Comparison of ENCODE assay signal across 33 cellular contexts in the genomic region with DNA sequence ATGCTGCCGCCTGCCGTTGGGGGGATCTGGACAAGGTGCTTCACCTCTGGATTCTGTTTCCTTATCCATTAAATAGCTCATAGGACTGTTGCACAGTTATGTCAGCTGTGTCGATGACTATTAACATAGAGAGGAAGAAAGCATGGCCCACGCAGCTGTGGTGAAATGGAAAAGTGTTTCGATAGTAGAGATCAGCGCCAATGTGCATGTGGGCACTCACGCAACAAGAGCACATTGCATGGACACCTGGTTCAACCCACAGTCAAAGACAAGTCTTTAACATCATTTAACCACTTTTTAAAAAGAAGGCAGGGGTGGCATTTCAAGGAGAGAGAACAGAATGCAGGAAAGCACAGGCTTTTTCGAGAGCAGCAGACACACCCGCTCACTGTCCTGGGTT.
"Had no signal": no experiment of that assay in that cellular context is flagged by ENCODE, and none has a peak within 500 bp of the region (broad histone marks: within the 10 kb centered on the region; RNA-seq: fewer than 3 reads in every experiment).

No MANE protein-coding gene starts in this region.

- ATAC-seq: activated CD4-positive, alpha-beta T cell treated with anti-CD3 and anti-CD28 coated beads for 36 hours; activated CD8-positive, alpha-beta memory T cell treated with anti-CD3 and anti-CD28 coated beads, Interleukin-2, amount 10 ng/mL, durations not matched to agents 7 days and 5 days; activated CD8-positive, alpha-beta T cell treated with anti-CD3 and anti-CD28 coated beads, Interleukin-2, amount 10 ng/mL, durations not matched to agents 7 days and 5 days; activated naive CD4-positive, alpha-beta T cell treated with anti-CD3 and anti-CD28 coated beads, Interleukin-2, amount 50 U/mL, for 72 hours; effector memory CD8-positive, alpha-beta T cell; gastroesophageal sphincter; heart right ventricle; T-helper 17 cell had no signal

- H3K27me3 Mint-ChIP-seq: activated CD4-positive, alpha-beta T cell treated with anti-CD3 and anti-CD28 coated beads, Interleukin-2, amount 10 ng/mL, durations not matched to agents 24 days and 14 days; activated CD8-positive, alpha-beta memory T cell treated with anti-CD3 and anti-CD28 coated beads, Interleukin-2, amount 10 ng/mL, durations not matched to agents 7 days and 5 days; activated naive CD4-positive, alpha-beta T cell treated with anti-CD3 and anti-CD28 coated beads, Interleukin-2, amount 10 ng/mL, durations not matched to agents 7 days and 5 days; activated naive CD8-positive, alpha-beta T cell treated with anti-CD3 and anti-CD28 coated beads, Interleukin-2, amount 10 ng/mL, durations not matched to agents 7 days and 5 days; central memory CD8-positive, alpha-beta T cell; dendritic cell treated with granulocyte-macrophage colony-stimulating factor and Interleukin-4, amounts not matched to agents 40 ng/mL and 50 ng/mL, for 4 days; effector memory CD8-positive, alpha-beta T cell; T-helper 17 cell had no signal

- H3K27ac Mint-ChIP-seq: activated CD4-positive, alpha-beta memory T cell treated with anti-CD3 and anti-CD28 coated beads for 36 hours; activated CD4-positive, alpha-beta T cell treated with anti-CD3 and anti-CD28 coated beads for 36 hours; activated CD4-positive, alpha-beta T cell treated with anti-CD3 and anti-CD28 coated beads, Interleukin-2, amount 10 ng/mL, durations not matched to agents 24 days and 14 days; activated CD8-positive, alpha-beta memory T cell treated with anti-CD3 and anti-CD28 coated beads, Interleukin-2, amount 10 ng/mL, durations not matched to agents 7 days and 5 days; activated CD8-positive, alpha-beta T cell treated with anti-CD3 and anti-CD28 coated beads, Interleukin-2, amount 10 ng/mL, durations not matched to agents 7 days and 5 days; activated naive CD4-positive, alpha-beta T cell treated with anti-CD3 and anti-CD28 coated beads, Interleukin-2, amount 10 ng/mL, durations not matched to agents 7 days and 5 days; activated naive CD4-positive, alpha-beta T cell treated with anti-CD3 and anti-CD28 coated beads, Interleukin-2, amount 50 U/mL, for 72 hours; activated naive CD8-positive, alpha-beta T cell treated with anti-CD3 and anti-CD28 coated beads, Interleukin-2, amount 10 ng/mL, durations not matched to agents 7 days and 5 days; dendritic cell treated with granulocyte-macrophage colony-stimulating factor and Interleukin-4, amounts not matched to agents 40 ng/mL and 50 ng/mL, for 4 days; effector memory CD8-positive, alpha-beta T cell; T-helper 17 cell; T-helper 2 cell treated with Interferon-gamma antibody and Interleukin-4, amounts not matched to agents 5 μg/mL and 100 μg/mL, for 36 hours had no signal

- H3K27ac ChIP-seq: brain microvascular endothelial cell, coronary artery, esophagus muscularis mucosa, gastroesophageal sphincter, heart right ventricle, WERI-Rb-1 had no signal

- H3K9me3 Mint-ChIP-seq: activated CD4-positive, alpha-beta memory T cell treated with anti-CD3 and anti-CD28 coated beads for 36 hours; activated CD4-positive, alpha-beta T cell treated with anti-CD3 and anti-CD28 coated beads, Interleukin-2, amount 10 ng/mL, durations not matched to agents 24 days and 14 days; activated naive CD8-positive, alpha-beta T cell treated with anti-CD3 and anti-CD28 coated beads, Interleukin-2, amount 10 ng/mL, durations not matched to agents 7 days and 5 days; dendritic cell treated with granulocyte-macrophage colony-stimulating factor and Interleukin-4, amounts not matched to agents 40 ng/mL and 50 ng/mL, for 4 days; T-helper 2 cell treated with Interferon-gamma antibody and Interleukin-4, amounts not matched to agents 5 μg/mL and 100 μg/mL, for 36 hours had no signal

- H3K36me3 ChIP-seq: brain microvascular endothelial cell, esophagus muscularis mucosa, gastroesophageal sphincter, heart right ventricle had no signal

- H3K27me3 ChIP-seq: brain microvascular endothelial cell, esophagus muscularis mucosa, gastroesophageal sphincter, heart right ventricle had no signal

- H3K4me3 ChIP-seq: coronary artery, esophagus muscularis mucosa, gastroesophageal sphincter, heart right ventricle had no signal

- H3K9me3 ChIP-seq: esophagus muscularis mucosa, gastroesophageal sphincter, heart right ventricle had no signal

- DNase-seq: activated CD4-positive, alpha-beta memory T cell treated with anti-CD3 and anti-CD28 coated beads for 36 hours; activated CD4-positive, alpha-beta T cell treated with anti-CD3 and anti-CD28 coated beads for 36 hours; activated CD4-positive, alpha-beta T cell treated with anti-CD3 and anti-CD28 coated beads, Interleukin-2, amount 10 ng/mL, durations not matched to agents 24 days and 14 days; activated CD4-positive, CD25-positive, alpha-beta regulatory T cell; activated CD4-positive, CD25-positive, alpha-beta regulatory T cell treated with anti-CD3 and anti-CD28 coated beads, Interleukin-2, amount 50 U/mL, for 72 hours; activated CD8-positive, alpha-beta memory T cell treated with anti-CD3 and anti-CD28 coated beads, Interleukin-2, amount 10 ng/mL, durations not matched to agents 7 days and 5 days; activated CD8-positive, alpha-beta memory T cell treated with anti-CD3 and anti-CD28 coated beads, Interleukin-2, amount 50 U/mL, for 4 hours; activated CD8-positive, alpha-beta T cell treated with anti-CD3 and anti-CD28 coated beads, Interleukin-2, amount 10 ng/mL, durations not matched to agents 7 days and 5 days; activated gamma-delta T cell; activated naive CD4-positive, alpha-beta T cell; activated naive CD4-positive, alpha-beta T cell treated with anti-CD3 and anti-CD28 coated beads, Interleukin-2, amount 10 ng/mL, durations not matched to agents 7 days and 5 days; activated naive CD8-positive, alpha-beta T cell treated with anti-CD3 and anti-CD28 coated beads, Interleukin-2, amount 10 ng/mL, durations not matched to agents 7 days and 5 days; activated T-cell treated with anti-CD3 and anti-CD28 coated beads, Interleukin-2, amount 50 U/mL, for 1 hour; activated T-cell treated with anti-CD3 and anti-CD28 coated beads, Interleukin-2, amount 50 U/mL, for 48 hours; brain microvascular endothelial cell; effector CD4-positive, alpha-beta T cell; effector memory CD8-positive, alpha-beta T cell; erythroblast; foreskin melanocyte; heart right ventricle; T-helper 1 cell; T-helper 17 cell; T1000; WERI-Rb-1 had no signal

- H3K4me1 Mint-ChIP-seq: activated CD4-positive, alpha-beta T cell treated with anti-CD3 and anti-CD28 coated beads for 36 hours; activated CD4-positive, alpha-beta T cell treated with anti-CD3 and anti-CD28 coated beads, Interleukin-2, amount 10 ng/mL, durations not matched to agents 24 days and 14 days; activated CD8-positive, alpha-beta memory T cell treated with anti-CD3 and anti-CD28 coated beads, Interleukin-2, amount 10 ng/mL, durations not matched to agents 7 days and 5 days; activated naive CD4-positive, alpha-beta T cell treated with anti-CD3 and anti-CD28 coated beads, Interleukin-2, amount 10 ng/mL, durations not matched to agents 7 days and 5 days; activated naive CD8-positive, alpha-beta T cell treated with anti-CD3 and anti-CD28 coated beads, Interleukin-2, amount 10 ng/mL, durations not matched to agents 7 days and 5 days; central memory CD8-positive, alpha-beta T cell; T-helper 17 cell had no signal

- H3K4me3 Mint-ChIP-seq: activated CD4-positive, alpha-beta memory T cell treated with anti-CD3 and anti-CD28 coated beads for 36 hours; activated CD4-positive, alpha-beta T cell treated with anti-CD3 and anti-CD28 coated beads for 36 hours; activated CD4-positive, alpha-beta T cell treated with anti-CD3 and anti-CD28 coated beads, Interleukin-2, amount 10 ng/mL, durations not matched to agents 24 days and 14 days; activated CD8-positive, alpha-beta memory T cell treated with anti-CD3 and anti-CD28 coated beads, Interleukin-2, amount 10 ng/mL, durations not matched to agents 7 days and 5 days; activated CD8-positive, alpha-beta T cell treated with anti-CD3 and anti-CD28 coated beads, Interleukin-2, amount 10 ng/mL, durations not matched to agents 7 days and 5 days; activated naive CD4-positive, alpha-beta T cell treated with anti-CD3 and anti-CD28 coated beads, Interleukin-2, amount 10 ng/mL, durations not matched to agents 7 days and 5 days; activated naive CD8-positive, alpha-beta T cell treated with anti-CD3 and anti-CD28 coated beads, Interleukin-2, amount 10 ng/mL, durations not matched to agents 7 days and 5 days; central memory CD8-positive, alpha-beta T cell; dendritic cell treated with granulocyte-macrophage colony-stimulating factor and Interleukin-4, amounts not matched to agents 40 ng/mL and 50 ng/mL, for 4 days; effector memory CD8-positive, alpha-beta T cell; T-helper 17 cell; T-helper 2 cell treated with Interferon-gamma antibody and Interleukin-4, amounts not matched to agents 5 μg/mL and 100 μg/mL, for 36 hours had no signal

- H3K36me3 Mint-ChIP-seq: activated CD4-positive, alpha-beta memory T cell treated with anti-CD3 and anti-CD28 coated beads for 36 hours; activated CD8-positive, alpha-beta memory T cell treated with anti-CD3 and anti-CD28 coated beads, Interleukin-2, amount 10 ng/mL, durations not matched to agents 7 days and 5 days; activated naive CD4-positive, alpha-beta T cell treated with anti-CD3 and anti-CD28 coated beads, Interleukin-2, amount 10 ng/mL, durations not matched to agents 7 days and 5 days; activated naive CD4-positive, alpha-beta T cell treated with anti-CD3 and anti-CD28 coated beads, Interleukin-2, amount 50 U/mL, for 72 hours; activated naive CD8-positive, alpha-beta T cell treated with anti-CD3 and anti-CD28 coated beads, Interleukin-2, amount 10 ng/mL, durations not matched to agents 7 days and 5 days had no signal

- H3K4me1 ChIP-seq: esophagus muscularis mucosa, gastroesophageal sphincter, heart right ventricle had no signal

- FAIRE-seq: astrocyte, bronchial epithelial cell had no signal
